Comparison of ENCODE assay signal across 34 cellular contexts in the genomic region with DNA sequence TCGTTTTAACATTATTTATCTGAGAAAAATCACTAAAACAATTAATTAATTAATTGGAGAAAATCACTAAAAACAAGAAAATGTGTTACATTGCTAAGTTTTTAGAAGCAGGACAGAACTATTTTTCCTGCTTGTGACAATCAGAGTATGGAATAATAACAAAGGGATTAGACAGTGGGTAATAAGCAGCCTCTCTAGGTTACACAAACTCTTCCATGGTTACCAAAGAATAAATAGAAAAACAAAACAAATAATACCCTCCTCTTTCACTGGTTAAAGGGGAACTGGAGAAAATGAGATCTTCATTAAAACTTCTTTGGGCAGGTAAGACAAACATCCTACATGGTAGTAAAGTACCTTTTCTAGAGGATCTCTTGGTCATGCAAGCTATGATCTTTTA. TPM values are rescaled to one million over a fixed set of nuclear protein-coding genes. Genes with fewer than 3 reads are reported as not detected.
DNase-seq lines count a peak whose midpoint lies in the region; ATAC-seq, FAIRE-seq and TF ChIP-seq lines count a peak whose summit lies in the region.
"Had no signal": no experiment of that assay in that cellular context is flagged by ENCODE, and none has a peak within 500 bp of the region (broad histone marks: within the 10 kb centered on the region; RNA-seq: fewer than 3 reads in every experiment).

No MANE protein-coding gene starts in this region.

- peak overlapping the region; percentile 10 for H3K27ac Mint-ChIP-seq in nephron progenitor cell
- H3K27ac Mint-ChIP-seq: activated naive CD8-positive, alpha-beta T cell; activated T-cell treated with anti-CD3 and anti-CD28 coated beads, Interleukin-2, amount 50 U/mL, for 24 hours; stimulated activated naive B cell treated with anti-CD40 and anti-IgM and Interleukin-4, amounts not matched to agents 10 μg/mL and 1 μg/mL and 100 μg/mL, for 72 hours; T-helper 1 cell treated with Interleukin-12 subunit alpha and Interleukin-12 subunit beta and Interleukin-4 antibody, amounts not matched to agents 30 μg/mL and 1 μg/mL, for 36 hours had no signal

- H3K9me3 ChIP-seq in HUES64 (ENCODE audit: insufficient read depth, low read depth, low read length) (no peaks in the 10 kb centered on the region), ectodermal cell (ENCODE audit: control insufficient read depth, low read length) (no peaks in the 10 kb centered on the region), gastroesophageal sphincter (no peaks in the 10 kb centered on the region)
- H3K9me3 ChIP-seq: BLaER1 treated with 17β-estradiol and CSF1 and Interleukin-3, amounts not matched to agents 10 nM and 100 nM; left lung; ovary; SK-N-SH; suprapubic skin had no signal

- H3K4me3 ChIP-seq in HUES64 (ENCODE audit: low read length) = no peak overlapping the region
- H3K4me3 ChIP-seq in ectodermal cell (ENCODE audit: insufficient read depth, low read depth, low read length) = no peak overlapping the region
- no peak overlapping the region for H3K4me3 ChIP-seq in gastroesophageal sphincter
- H3K4me3 ChIP-seq: BLaER1 treated with 17β-estradiol and CSF1 and Interleukin-3, amounts not matched to agents 10 nM and 100 nM; left lung; ovary; skin epidermis; suprapubic skin had no signal

- TF ChIP-seq CTCF in nephron progenitor cell (IDR thresholded peaks at IDR 0.05) = no peak
- TF ChIP-seq CTCF in gastroesophageal sphincter (IDR thresholded peaks at IDR 0.05) = no peak

- no peaks in the 10 kb centered on the region for H3K36me3 Mint-ChIP-seq in nephron progenitor cell (ENCODE audit: low read depth)
- H3K36me3 Mint-ChIP-seq: activated naive CD8-positive, alpha-beta T cell; IgD-negative memory B cell; stimulated activated naive B cell treated with anti-CD40 and anti-IgM and Interleukin-4, amounts not matched to agents 10 μg/mL and 1 μg/mL and 100 μg/mL, for 72 hours had no signal

- TF ChIP-seq EP300 in gastroesophageal sphincter (IDR thresholded peaks at IDR 0.05) = no peak

- H3K27me3 ChIP-seq in HUES64 (ENCODE audit: insufficient read depth, low read length) (no peaks in the 10 kb centered on the region), ectodermal cell (ENCODE audit: control insufficient read depth, insufficient read depth, low read length, poor library complexity, severe bottlenecking) (no peaks in the 10 kb centered on the region), gastroesophageal sphincter (peaks cover 3% of the 10 kb centered on the region)
- H3K27me3 ChIP-seq: ovary had no signal

- peak overlapping the region; percentile 99 for H3K4me3 Mint-ChIP-seq in nephron progenitor cell
- H3K4me3 Mint-ChIP-seq: activated naive CD8-positive, alpha-beta T cell; activated T-cell treated with anti-CD3 and anti-CD28 coated beads, Interleukin-2, amount 50 U/mL, for 24 hours; stimulated activated naive B cell treated with anti-CD40 and anti-IgM and Interleukin-4, amounts not matched to agents 10 μg/mL and 1 μg/mL and 100 μg/mL, for 72 hours; T-helper 1 cell treated with Interleukin-12 subunit alpha and Interleukin-12 subunit beta and Interleukin-4 antibody, amounts not matched to agents 30 μg/mL and 1 μg/mL, for 36 hours had no signal

- no peaks in the 10 kb centered on the region for H3K36me3 ChIP-seq in HUES64 (ENCODE audit: insufficient read depth, low read length)
- no peaks in the 10 kb centered on the region for H3K36me3 ChIP-seq in ectodermal cell (ENCODE audit: control insufficient read depth, insufficient read depth, low read length)
- H3K36me3 ChIP-seq in gastroesophageal sphincter = no peaks in the 10 kb centered on the region
- H3K36me3 ChIP-seq: BLaER1 treated with 17β-estradiol and CSF1 and Interleukin-3, amounts not matched to agents 10 nM and 100 nM; left lung; ovary; suprapubic skin had no signal

- H3K27me3 Mint-ChIP-seq in nephron progenitor cell (ENCODE audit: low read depth, poor library complexity) = peaks cover 5% of the 10 kb centered on the region

- H3K9ac ChIP-seq in HUES64 (ENCODE audit: low read depth, low read length) = peak overlapping the region; percentile 3; the same call in 1 of the 2 replicates
- H3K9ac ChIP-seq: BLaER1 treated with 17β-estradiol and CSF1 and Interleukin-3, amounts not matched to agents 10 nM and 100 nM; SK-N-SH had no signal

- H3K9me3 Mint-ChIP-seq in nephron progenitor cell = no peaks in the 10 kb centered on the region
- H3K9me3 Mint-ChIP-seq: activated T-cell treated with anti-CD3 and anti-CD28 coated beads, Interleukin-2, amount 50 U/mL, for 24 hours; stimulated activated naive B cell treated with anti-CD40 and anti-IgM and Interleukin-4, amounts not matched to agents 10 μg/mL and 1 μg/mL and 100 μg/mL, for 72 hours; T-helper 1 cell treated with Interleukin-12 subunit alpha and Interleukin-12 subunit beta and Interleukin-4 antibody, amounts not matched to agents 30 μg/mL and 1 μg/mL, for 36 hours had no signal

- H3K4me1 ChIP-seq in HUES64 (ENCODE audit: insufficient read depth, low read length) (peaks cover 48% of the 10 kb centered on the region), ectodermal cell (ENCODE audit: control insufficient read depth, insufficient read depth, low read length) (peaks cover 57% of the 10 kb centered on the region), gastroesophageal sphincter (peaks cover 0 to 37% (median 0%) of the 10 kb centered on the region in 3 donors)

- no CpG with 5 or more reads among the region's 1 CpG for WGBS in HUES64
- WGBS in ectodermal cell, 2 experiments = 0% methylated on average over 1 of the region's 1 CpG; no CpG with 5 or more reads in 1 of the 2 experiments
- 50 to 78% methylated on average over 1 of the region's 1 CpG for WGBS in gastroesophageal sphincter (ENCODE audit: low coverage in 1 of 2), 2 donors

- FAIRE-seq in GM12891 (lab: Jason Lieb, UNC) = no peak
- FAIRE-seq: bronchial epithelial cell, colon, islet of Langerhans had no signal

- TF ChIP-seq POLR2A in GM12891 (IDR thresholded peaks at IDR 0.05; ENCODE audit: low read depth, low read length) (no peak), gastroesophageal sphincter (IDR thresholded peaks at IDR 0.05) (no peak)

- DNase-seq in GM12891 (ENCODE audit: insufficient read length, low spot score) (no peak), nephron progenitor cell (no peak), GOT3 (lab: John Stamatoyannopoulos, UW) (no peak)
- DNase-seq in stimulated activated CD4-positive, alpha-beta T cell treated with anti-CD3 and anti-CD28 coated beads, Interleukin-15, amount 100 ng/mL, for 24 hours = no peak
- DNase-seq: activated effector memory CD4-positive, alpha-beta T cell treated with anti-CD3 and anti-CD28 coated beads, Interleukin-2, amount 50 U/mL, for 16 hours; activated T-cell treated with anti-CD3 and anti-CD28 coated beads, Interleukin-2, amount 50 U/mL, for 24 hours; anterior cingulate cortex; COR-L47; DMS79; effector CD4-positive, alpha-beta T cell; GF-D8; left lung; NCI-H146; NCI-H2171 treated with DMSO at 0.1 percent for 48 hours; NCI-H510A treated with DMSO at 0.1 percent for 48 hours; ovary; SK-N-SH; stimulated activated naive B cell treated with anti-CD40 and anti-IgM and Interleukin-4, amounts not matched to agents 10 μg/mL and 1 μg/mL and 100 μg/mL, for 72 hours had no signal

- no peak for ATAC-seq in gastroesophageal sphincter
- ATAC-seq in GM18907 (IDR thresholded peaks at IDR 0.05; ENCODE audit: unreplicated experiment) = no peak
- ATAC-seq: left lung; Right ventricle myocardium inferior; stimulated activated naive B cell treated with anti-CD40 and anti-IgM and Interleukin-4, amounts not matched to agents 10 μg/mL and 1 μg/mL and 100 μg/mL, for 72 hours had no signal

- H3K4me1 Mint-ChIP-seq in nephron progenitor cell = peaks cover 75% of the 10 kb centered on the region

- H3K27ac ChIP-seq in HUES64 (ENCODE audit: low read depth, low read length) (peak overlapping the region; percentile 6; the same call in 1 of the 2 replicates), ectodermal cell (ENCODE audit: insufficient read depth, low read depth, low read length, poor library complexity, severe bottlenecking) (peak overlapping the region; percentile 96), gastroesophageal sphincter (no peak overlapping the region)
- H3K27ac ChIP-seq: BLaER1 treated with 17β-estradiol and CSF1 and Interleukin-3, amounts not matched to agents 10 nM and 100 nM; left lung; ovary; skin epidermis; suprapubic skin had no signal

TF ChIP-seq in GM12891, 5 proteins besides CTCF, POLR2A, EP300 and RAD21:
- TF ChIP-seq SPI1 (IDR thresholded peaks at IDR 0.05; ENCODE audit: low read depth, low read length) (0 out of 2 replicates have a peak, but pooled peaks have one; percentile 2), POLR2AphosphoS5 (IDR thresholded peaks at IDR 0.05; ENCODE audit: low read depth, low read length) (no peak)

RNA-seq across cellular contexts. Expression of a gene that starts 2.4 kb away (rescaled TPM):
- 0.08 TPM for polyA plus RNA-seq in GM12891 (2012; ENCODE audit: low read depth, missing spikeins)
- 15.5 TPM for polyA plus RNA-seq in HUES64 (2013, experiment 1 of 2)
- polyA plus RNA-seq in HUES64 (2013, experiment 2 of 2) = 14.1 TPM
- polyA plus RNA-seq in ectodermal cell (2013, experiment 1 of 4) = 26.1 TPM
- polyA plus RNA-seq in ectodermal cell (2013, experiment 2 of 4) = 34.1 TPM
- 22.6 TPM for polyA plus RNA-seq in ectodermal cell (2013, experiment 3 of 4)
- polyA plus RNA-seq in ectodermal cell (2013, experiment 4 of 4) = 30.4 TPM
- under 1 TPM; 0.16 to 0.40 (median 0.35) TPM for total RNA-seq in gastroesophageal sphincter
- total RNA-seq: glomerular endothelial cell, mesenteric fat pad had no signal
- polyA plus RNA-seq: IgD-negative memory B cell had no signal

RNA-seq across cellular contexts. Expression of a gene that starts 58.8 kb away (rescaled TPM):
- 0.71 TPM for polyA plus RNA-seq in GM12891 (2012; ENCODE audit: low read depth, missing spikeins)
- polyA plus RNA-seq in HUES64 (2013, experiment 1 of 2) = 3.1 TPM
- polyA plus RNA-seq in HUES64 (2013, experiment 2 of 2) = 4.8 TPM
- polyA plus RNA-seq in ectodermal cell (2013, experiment 1 of 4) = 7.3 TPM
- polyA plus RNA-seq in ectodermal cell (2013, experiment 2 of 4) = 7.3 TPM
- polyA plus RNA-seq in ectodermal cell (2013, experiment 3 of 4) = 7.7 TPM
- polyA plus RNA-seq in ectodermal cell (2013, experiment 4 of 4) = 6.8 TPM
- 1 to 10 TPM; 2.3 to 4.2 (median 3.1) TPM for total RNA-seq in gastroesophageal sphincter

Comparison
In these comparisons a context has a peak if more than half of its experiments do, and no peak if none do; other contexts are left out.
1. H3K27ac ChIP-seq: peak in HUES64 (single experiment) and ectodermal cell (single experiment); none in gastroesophageal sphincter (0 of 4).